Comparison of ENCODE assay signal across 8 cellular contexts in genomic region chr2:73112913-73113633, GRCh38. TPM values are rescaled to one million over a fixed set of nuclear protein-coding genes. Genes with fewer than 3 reads are reported as not detected.
A peak's percentile ranks its signal among the peaks of the same experiment; 100 is the strongest.
DNase-seq lines count a peak whose midpoint lies in the region; ATAC-seq and TF ChIP-seq lines count a peak whose summit lies in the region.

Gene RAB11FIP5 (minus strand): TSS chr2:73112948. CDS start chr2:73112777, 171 bp downstream.

- DNase-seq in CD4-positive, CD25-positive, alpha-beta regulatory T cell: peak; percentile 76 to 84 (median 81)
- DNase-seq in HT1080 (ENCODE audit: low read depth): peak; percentile 79
- peak; percentile 69 for DNase-seq in SK-MEL-5 (ENCODE audit: low read depth, low spot score)
- DNase-seq in activated naive CD4-positive, alpha-beta T cell treated with Interleukin-2 at 50 U/mL for 16 hours: peak; percentile 82
- DNase-seq in foreskin keratinocyte: peak; percentile 68 to 82
- DNase-seq in stimulated activated naive CD8-positive, alpha-beta T cell treated with anti-CD3 and anti-CD28 coated beads, Interleukin-15, Interleukin-2, amounts not matched to agents 100 U/mL and 50 U/mL, for 24 hours: peak; percentile 79

- TF ChIP-seq RAD21 in neural cell (conservative IDR thresholded peaks at IDR 0.05): no peak

- no peak for TF ChIP-seq EP300 in neural cell (conservative IDR thresholded peaks at IDR 0.05; ENCODE audit: poor library complexity, severe bottlenecking)

- no peaks in the 10 kb centered on the region for H3K9me3 Mint-ChIP-seq in CD4-positive, CD25-positive, alpha-beta regulatory T cell

- H3K4me1 Mint-ChIP-seq in CD4-positive, CD25-positive, alpha-beta regulatory T cell: peaks cover 5 to 45% (median 28%) of the 10 kb centered on the region in 4 donors

- peak within 1 kb of the TSS; percentile 66 for H3K4me3 ChIP-seq in CD4-positive, CD25-positive, alpha-beta regulatory T cell (ENCODE audit: low read depth, low read length)
- peak within 1 kb of the TSS; percentile 83 for H3K4me3 ChIP-seq in neural cell (ENCODE audit: low read length)

- no peaks in the 10 kb centered on the region for H3K36me3 ChIP-seq in CD4-positive, CD25-positive, alpha-beta regulatory T cell (ENCODE audit: control insufficient read depth, insufficient read depth, low read length)
- H3K36me3 ChIP-seq in neural cell (ENCODE audit: insufficient read depth, low read length): no peaks in the 10 kb centered on the region

- peaks cover 6% of the 10 kb centered on the region for H3K27me3 Mint-ChIP-seq in CD4-positive, CD25-positive, alpha-beta regulatory T cell

- no peaks in the 10 kb centered on the region for H3F3A ChIP-seq in neural cell (ENCODE audit: insufficient read depth, low read length, poor library complexity, severe bottlenecking)

- peak within 1 kb of the TSS; percentile 51 for H2AFZ ChIP-seq in neural cell (ENCODE audit: low read depth, low read length)

- no peaks in the 10 kb centered on the region for H3K36me3 Mint-ChIP-seq in CD4-positive, CD25-positive, alpha-beta regulatory T cell

- peak within 1 kb of the TSS in 2 of 3 donors; percentile 83 to 91 for H3K27ac Mint-ChIP-seq in CD4-positive, CD25-positive, alpha-beta regulatory T cell

- peaks cover 8% of the 10 kb centered on the region for H3K79me2 ChIP-seq in neural cell (replicated peaks; ENCODE audit: insufficient read depth, low read length)

- TF ChIP-seq CTCF in foreskin keratinocyte (conservative IDR thresholded peaks at IDR 0.05) (no peak), neural cell (IDR thresholded peaks at IDR 0.05; ENCODE audit: poor library complexity, severe bottlenecking) (peak; percentile 25)

- peak within 1 kb of the TSS; percentile 88 to 99 (median 94) for H3K4me3 Mint-ChIP-seq in CD4-positive, CD25-positive, alpha-beta regulatory T cell

- H4K20me1 ChIP-seq in neural cell (ENCODE audit: insufficient read depth): no peaks in the 10 kb centered on the region

- peak within 1 kb of the TSS; percentile 62 for H3K4me2 ChIP-seq in neural cell (ENCODE audit: low read length)

- H3K9ac ChIP-seq in neural cell (ENCODE audit: low read length): peak within 1 kb of the TSS; percentile 67

- in situ Hi-C loops in SK-MEL-5 (cut with HindIII; ENCODE audit: low pct_unique_long_range_greater_than_20kb, low sequenced_read_pairs): no loop called here

- H3K27me3 ChIP-seq in CD4-positive, CD25-positive, alpha-beta regulatory T cell (ENCODE audit: control insufficient read depth, insufficient read depth, low read length): no peaks in the 10 kb centered on the region
- H3K27me3 ChIP-seq in foreskin keratinocyte: no peaks in the 10 kb centered on the region
- peaks cover 14% of the 10 kb centered on the region for H3K27me3 ChIP-seq in neural cell (ENCODE audit: insufficient read depth, low read depth, low read length)

- peaks cover 38% of the 10 kb centered on the region for H3K4me1 ChIP-seq in CD4-positive, CD25-positive, alpha-beta regulatory T cell (ENCODE audit: control insufficient read depth, insufficient read depth, low read length, poor library complexity, severe bottlenecking)
- peaks cover 6% of the 10 kb centered on the region for H3K4me1 ChIP-seq in foreskin keratinocyte

- H3K9me2 ChIP-seq in neural cell (ENCODE audit: insufficient read depth, low read length): no peaks in the 10 kb centered on the region

- peak within 1 kb of the TSS; percentile 73 for H3K27ac ChIP-seq in CD4-positive, CD25-positive, alpha-beta regulatory T cell (ENCODE audit: insufficient read depth, low read length, poor library complexity, severe bottlenecking)
- H3K27ac ChIP-seq in foreskin keratinocyte (peak within 1 kb of the TSS; percentile 87), neural cell (ENCODE audit: low read length) (peak within 1 kb of the TSS; percentile 31)

- no peaks in the 10 kb centered on the region for H3K9me3 ChIP-seq in CD4-positive, CD25-positive, alpha-beta regulatory T cell (ENCODE audit: control insufficient read depth in 2 of 2, low read length in 2 of 2)
- H3K9me3 ChIP-seq in neural cell (ENCODE audit: low read length): no peaks in the 10 kb centered on the region

- peak; percentile 88 to 89 for ATAC-seq in CD4-positive, CD25-positive, alpha-beta regulatory T cell (ENCODE audit: low read depth in 2 of 2)
- ATAC-seq in GM19467 (IDR thresholded peaks at IDR 0.05; ENCODE audit: unreplicated experiment): peak; percentile 68
- peak; percentile 82 for ATAC-seq in foreskin keratinocyte
- peak; percentile 77 for ATAC-seq in stimulated activated naive CD8-positive, alpha-beta T cell treated with anti-CD3 and anti-CD28 coated beads, Interleukin-15, Interleukin-2, amounts not matched to agents 100 U/mL and 50 U/mL, for 24 hours

TF ChIP-seq in neural cell, 6 proteins besides CTCF, POLR2A, EP300 and RAD21:
- TF ChIP-seq TAF1 (IDR thresholded peaks at IDR 0.05; ENCODE audit: low read depth): no peak
- TF ChIP-seq MXI1 (conservative IDR thresholded peaks at IDR 0.05; ENCODE audit: poor library complexity, severe bottlenecking): peak; percentile 87
- TF ChIP-seq POLR2AphosphoS5 (IDR thresholded peaks at IDR 0.05): no peak
- no peak for TF ChIP-seq SMC3 (conservative IDR thresholded peaks at IDR 0.05; ENCODE audit: poor library complexity)
- TF ChIP-seq EZH2 (IDR thresholded peaks at IDR 0.05; ENCODE audit: borderline replicate concordance, insufficient read depth, low read length, poor library complexity, severe bottlenecking): no peak

RNA-seq across cellular contexts. Expression of gene RAB11FIP5, which starts in this region (rescaled TPM):
- total RNA-seq in CD4-positive, CD25-positive, alpha-beta regulatory T cell: 30.8 TPM
- 10 to 100 TPM; 15.4 to 24.0 (median 19.7) TPM for polyA plus RNA-seq in CD4-positive, CD25-positive, alpha-beta regulatory T cell
- 34.5 and 35.5 TPM in 2 replicates for total RNA-seq in HT1080 (2014; rRNA removed; shearing (Covaris generic))
- 37.1 and 40.4 TPM in 2 replicates for polyA plus RNA-seq in HT1080 (2015; cell fraction: cytosol; rRNA removed)
- polyA plus RNA-seq in HT1080 (2015; cell fraction: nucleus; rRNA removed): 39.6 and 43.2 TPM in 2 replicates
- total RNA-seq in SK-MEL-5 (2014; rRNA removed; shearing (Covaris generic)): 17.4 and 19.4 TPM in 2 replicates
- polyA plus RNA-seq in SK-MEL-5 (2015; cell fraction: cytosol; rRNA removed): 22.0 and 26.7 TPM in 2 replicates
- polyA plus RNA-seq in SK-MEL-5 (2015; cell fraction: nucleus; rRNA removed): 11.9 and 12.5 TPM in 2 replicates
- total RNA-seq in foreskin keratinocyte: 32.5 and 39.2 TPM in 2 replicates
- polyA plus RNA-seq in foreskin keratinocyte (27.5 and 31.2 TPM in 2 replicates), neural cell (2.6 and 3.3 TPM in 2 replicates)
- polyA minus RNA-seq in neural cell: 7.4 and 8.0 TPM in 2 replicates

Comparison
In these comparisons a context has a peak if more than half of its experiments do, and no peak if none do; other contexts are left out.
1. Peak in every context shown above with its lines: DNase-seq, ATAC-seq, H3K4me3 ChIP-seq and H3K27ac ChIP-seq.
2. H3K27ac ChIP-seq: peak in every context shown above with its lines; median percentile 87 in foreskin keratinocyte; 73 in CD4-positive, CD25-positive, alpha-beta regulatory T cell; 31 in neural cell.